In genomic region chr6:33613146-33613793, GRCh38 we compare ENCODE assay signal across 13 cellular contexts. TPM values are rescaled to one million over a fixed set of nuclear protein-coding genes. Genes with fewer than 3 reads are reported as not detected.
DNase-seq lines count a peak whose midpoint lies in the region; ATAC-seq and TF ChIP-seq lines count a peak whose summit lies in the region.
"Had no signal": no experiment of that assay in that cellular context is flagged by ENCODE, and none has a peak within 500 bp of the region (broad histone marks: within the 10 kb centered on the region; RNA-seq: fewer than 3 reads in every experiment).

No MANE protein-coding gene starts in this region.

- no peaks in the 10 kb centered on the region for H3K79me2 ChIP-seq in HCT116 (ENCODE audit: insufficient read depth, low read length)

- POLR2A ChIA-PET in HCT116 (lab: Charles Lee), result interaction anchor here (1.2 kb wide), 1 partner anchor 23 kb away, joined by 3 read pairs; no protein-coding TSS in a partner anchor

- no peaks in the 10 kb centered on the region for H3K9me3 ChIP-seq in HCT116 (ENCODE audit: control insufficient read depth in 1 of 2, insufficient read depth in 1 of 2, low read depth in 1 of 2, low read length in 2 of 2)
- H3K9me3 ChIP-seq in adipocyte (ENCODE audit: control insufficient read depth, low read length), result no peaks in the 10 kb centered on the region
- peaks cover 0 to 5% (median 0%) of the 10 kb centered on the region in 4 donors for H3K9me3 ChIP-seq in tibial nerve

- H3K27ac ChIP-seq in HCT116 (ENCODE audit: low read depth, low read length) (no peak overlapping the region), tibial nerve (peak overlapping the region; percentile 21 to 94 (median 58))

- intact Hi-C loops in HCT116 (cut with micrococcal nuclease), result no loop called here

- H3K9ac ChIP-seq in HCT116 (ENCODE audit: low read length), result peak overlapping the region; percentile 21; the same call in 1 of the 2 replicates
- H3K9ac ChIP-seq in adipocyte (ENCODE audit: low read length), result peak overlapping the region; percentile 36

- BruUV-seq in HCT116 (replicated peaks; lab: Mats Ljungman, UMichigan), result no TSS peak

- peak overlapping the region; percentile 54 for H3K4me2 ChIP-seq in HCT116 (ENCODE audit: low read length)

- no peaks in the 10 kb centered on the region for H3K9me2 ChIP-seq in HCT116 (ENCODE audit: insufficient read depth)

- H3K4me3 ChIP-seq in HCT116 (replicated peaks in 1 of 2; ENCODE audit: low read depth in 1 of 2, low read length in 2 of 2) (no peak overlapping the region), adipocyte (ENCODE audit: low read length) (no peak overlapping the region), tibial nerve (no peak overlapping the region)

- H3K27me3 ChIP-seq in HCT116 (ENCODE audit: insufficient read depth, low read length) (no peaks in the 10 kb centered on the region), adipocyte (replicated peaks; ENCODE audit: control insufficient read depth, insufficient read depth, low read length) (no peaks in the 10 kb centered on the region), tibial nerve (no peaks in the 10 kb centered on the region)

- no peak for TF ChIP-seq EP300 in tibial nerve (IDR thresholded peaks at IDR 0.05)

- ATAC-seq in HCT116 (peak; percentile 48), GM19452 (IDR thresholded peaks at IDR 0.05; ENCODE audit: unreplicated experiment) (no peak), GM18858 (IDR thresholded peaks at IDR 0.05; ENCODE audit: unreplicated experiment) (no peak)
- ATAC-seq: activated CD8-positive, alpha-beta memory T cell treated with anti-CD3 and anti-CD28 coated beads, Interleukin-2, amount 10 ng/mL, durations not matched to agents 7 days and 5 days; stimulated activated memory B cell treated with anti-CD40 and anti-IgM and Interleukin-4, amounts not matched to agents 10 μg/mL and 1 μg/mL and 100 μg/mL, for 72 hours had no signal

- CTCF ChIA-PET in HCT116 (lab: Charles Lee), result interaction anchor here (0.8 kb wide), 1 partner anchor 23 kb away, joined by 3 read pairs; no protein-coding TSS in a partner anchor

- H3K36me3 ChIP-seq in HCT116 (ENCODE audit: control insufficient read depth in 1 of 2, insufficient read depth in 2 of 2, low read length in 2 of 2), result no peaks in the 10 kb centered on the region
- no peaks in the 10 kb centered on the region for H3K36me3 ChIP-seq in adipocyte (ENCODE audit: control insufficient read depth, insufficient read depth, low read length, severe bottlenecking)
- no peaks in the 10 kb centered on the region for H3K36me3 ChIP-seq in tibial nerve

- TF ChIP-seq POLR2A in HCT116 (IDR thresholded peaks at IDR 0.05; ENCODE audit: borderline replicate concordance, extremely low read depth, insufficient read depth, insufficient read length) (no peak), tibial nerve (IDR thresholded peaks at IDR 0.05) (no peak)

- 38 to 48% methylated on average over 8 of the region's 8 CpGs for WGBS in tibial nerve, 2 donors

- peak overlapping the region; percentile 2 for H2AFZ ChIP-seq in HCT116 (ENCODE audit: low read depth, low read length, poor library complexity, severe bottlenecking)

- no peak for DNase-seq in HCT116 (ENCODE audit: low read depth, low spot score)
- DNase-seq in adipocyte (ENCODE audit: low read depth), result peak; percentile 65
- peak; percentile 92 for DNase-seq in foreskin melanocyte
- no peak for DNase-seq in tibial nerve (ENCODE audit: low spot score in 2 of 2)
- no peak for DNase-seq in occipital lobe (lab: John Stamatoyannopoulos, UW)
- DNase-seq: activated CD8-positive, alpha-beta memory T cell treated with anti-CD3 and anti-CD28 coated beads, Interleukin-2, amount 10 ng/mL, durations not matched to agents 7 days and 5 days; amygdala; KBM-7; NCI-H2081 treated with DMSO at 0.1 percent for 48 hours; T-helper 9 cell had no signal

- no peaks in the 10 kb centered on the region for H4K20me1 ChIP-seq in HCT116 (ENCODE audit: insufficient read depth)

- TF ChIP-seq CTCF in HCT116 (IDR thresholded peaks at IDR 0.05 in 2 of 3, conservative IDR thresholded peaks at IDR 0.05 in 1 of 3; ENCODE audit: borderline replicate concordance in 1 of 3, insufficient read depth in 1 of 3, low read depth in 2 of 3, low read length in 2 of 3) (no peak), tibial nerve (IDR thresholded peaks at IDR 0.05) (no peak)

- TF ChIP-seq RAD21 in HCT116 (IDR thresholded peaks at IDR 0.05; ENCODE audit: low read depth), result no peak

- RAD21 ChIA-PET in HCT116 (lab: Charles Lee; ENCODE audit: low non-redundant PET in 1 of 2, low total read pairs in 2 of 2, uncharacterized antibody in 2 of 2, unreplicated experiment in 2 of 2), result no interaction called here

- peaks cover 11 to 58% of the 10 kb centered on the region in 2 experiments for H3K4me1 ChIP-seq in HCT116 (ENCODE audit: control insufficient read depth in 1 of 2, insufficient read depth in 2 of 2, low read length in 2 of 2)
- H3K4me1 ChIP-seq in adipocyte (ENCODE audit: control insufficient read depth, insufficient read depth, low read length), result peaks cover 32% of the 10 kb centered on the region
- peaks cover 0 to 69% (median 54%) of the 10 kb centered on the region in 4 donors for H3K4me1 ChIP-seq in tibial nerve

TF ChIP-seq in HCT116, 20 proteins besides CTCF, POLR2A, EP300 and RAD21:
- peak; percentile 80 for TF ChIP-seq MAX (IDR thresholded peaks at IDR 0.05)
- no peak for TF ChIP-seq SRF (IDR thresholded peaks at IDR 0.05; ENCODE audit: low read depth)

RNA-seq across cellular contexts. Expression of gene ITPR3, which starts 7.9 kb away (rescaled TPM):
- total RNA-seq in HCT116 (2021; ENCODE audit: unreplicated experiment) (103 TPM), tibial nerve (100 to 1,000 TPM in 2 of 4 donors, 10 to 100 TPM in 2; 76.8 to 101 (median 93.9) TPM), occipital lobe (0.78 TPM)
- polyA plus RNA-seq in HCT116 (2012), result 121 and 137 TPM in 2 replicates

RNA-seq across cellular contexts. Expression of gene BAK1, which starts 33.2 kb away (rescaled TPM):
- 18.9 TPM for total RNA-seq in HCT116 (2021; ENCODE audit: unreplicated experiment)
- polyA plus RNA-seq in HCT116 (2012), result 15.7 and 17.6 TPM in 2 replicates
- 10 to 100 TPM in 2 of 4 donors, 1 to 10 TPM in 2; 7.9 to 15.3 (median 10.1) TPM for total RNA-seq in tibial nerve
- 3.7 TPM for total RNA-seq in occipital lobe

Comparison
In these comparisons a context has a peak if more than half of its experiments do, and no peak if none do; other contexts are left out.
1. DNase-seq: peak in adipocyte (single experiment) and foreskin melanocyte (single experiment); none in HCT116 (single experiment), tibial nerve (0 of 2) and occipital lobe (single experiment).
2. RNA of gene ITPR3, which starts 7.9 kb away (total RNA-seq): 103 TPM in HCT116 (single experiment) and 76.8 to 101 TPM in tibial nerve; 0.78 TPM in occipital lobe (single experiment); every median in the first group is over 10 times any median in the second.